Comparison of ENCODE assay signal across 26 cellular contexts in the genomic region with DNA sequence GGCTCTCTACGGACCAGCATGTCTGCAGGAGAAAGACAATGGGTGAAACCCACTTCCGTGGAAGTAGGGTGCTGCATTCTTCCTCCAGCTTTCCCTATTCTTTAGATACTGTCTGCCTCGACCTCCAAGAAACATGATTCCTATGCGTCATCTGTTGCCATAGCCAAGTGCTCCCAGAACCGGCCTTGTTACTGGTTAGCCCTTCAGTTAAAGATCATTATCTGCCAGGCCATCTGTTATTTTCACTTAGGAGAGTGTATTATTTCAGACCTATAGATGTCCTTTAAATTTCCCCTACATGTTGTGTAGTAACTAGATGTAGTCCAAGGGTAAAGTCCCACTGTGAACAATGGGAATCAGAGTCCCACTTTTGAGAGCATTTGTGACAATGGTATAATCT.
DNase-seq lines count a peak whose midpoint lies in the region; ATAC-seq and TF ChIP-seq lines count a peak whose summit lies in the region.
"Had no signal": no experiment of that assay in that cellular context is flagged by ENCODE, and none has a peak within 500 bp of the region (broad histone marks: within the 10 kb centered on the region; RNA-seq: fewer than 3 reads in every experiment).

No MANE protein-coding gene starts in this region.

- H3K27me3 Mint-ChIP-seq in endothelial cell (ENCODE audit: unreplicated experiment) = no peaks in the 10 kb centered on the region
- H3K27me3 Mint-ChIP-seq: activated CD8-positive, alpha-beta memory T cell treated with anti-CD3 and anti-CD28 coated beads, Interleukin-2, amount 10 ng/mL, durations not matched to agents 7 days and 5 days had no signal

- no peaks in the 10 kb centered on the region for H3K9me3 Mint-ChIP-seq in endothelial cell (ENCODE audit: unreplicated experiment)
- H3K9me3 Mint-ChIP-seq: activated T-cell treated with anti-CD3 and anti-CD28 coated beads, Interleukin-2, amount 50 U/mL, for 72 hours; T-helper 1 cell treated with Interleukin-12 subunit alpha and Interleukin-12 subunit beta and Interleukin-4 antibody, amounts not matched to agents 30 μg/mL and 1 μg/mL, for 36 hours had no signal

- H3K4me3 Mint-ChIP-seq in endothelial cell (ENCODE audit: unreplicated experiment) = no peak overlapping the region
- H3K4me3 Mint-ChIP-seq: activated CD8-positive, alpha-beta memory T cell treated with anti-CD3 and anti-CD28 coated beads, Interleukin-2, amount 10 ng/mL, durations not matched to agents 7 days and 5 days; activated T-cell treated with anti-CD3 and anti-CD28 coated beads, Interleukin-2, amount 50 U/mL, for 72 hours; natural killer cell; T-helper 1 cell treated with Interleukin-12 subunit alpha and Interleukin-12 subunit beta and Interleukin-4 antibody, amounts not matched to agents 30 μg/mL and 1 μg/mL, for 36 hours had no signal

- DNase-seq in DMS 273 (lab: John Stamatoyannopoulos, UW; ENCODE audit: unreplicated experiment) = peak; percentile 92
- DNase-seq in NCI-H2171 treated with DMSO at 0.1 percent for 48 hours (lab: John Stamatoyannopoulos, UW) = peak; percentile 88
- DNase-seq in endothelial cell (ENCODE audit: low spot score) = no peak
- peak; percentile 55 for DNase-seq in retina
- no peak for DNase-seq in HAP-1 (ENCODE audit: low spot score in 2 of 2)
- no peak for DNase-seq in HPDE6-E6E7 (ENCODE audit: extremely low spot score)
- DNase-seq: activated CD4-positive, alpha-beta T cell treated with anti-CD3 and anti-CD28 coated beads, Interleukin-2, amount 50 U/mL, for 4 hours; activated CD8-positive, alpha-beta memory T cell treated with anti-CD3 and anti-CD28 coated beads, Interleukin-2, amount 10 ng/mL, durations not matched to agents 7 days and 5 days; activated T-cell treated with anti-CD3 and anti-CD28 coated beads, Interleukin-2, amount 50 U/mL, for 72 hours; DMS53; hippocampal formation; IMR-90; natural killer cell; NCI-H1417 treated with DMSO at 0.1 percent for 48 hours; NCI-H2029 treated with DMSO at 0.1 percent for 48 hours; NCI-H226; NCI-H774; occipital lobe; small intestine; stimulated activated naive CD4-positive, alpha-beta T cell treated with Interleukin-2 at 50 U/mL for 16 hours; uterus had no signal

- H3K4me1 ChIP-seq in HAP-1 = no peaks in the 10 kb centered on the region
- H3K4me1 ChIP-seq: ascending aorta, gastroesophageal sphincter, SJSA1, uterus had no signal

- H3K27me3 ChIP-seq in HAP-1 (ENCODE audit: low read depth) = no peaks in the 10 kb centered on the region
- H3K27me3 ChIP-seq: ascending aorta, gastroesophageal sphincter, SJSA1, uterus had no signal

- no peaks in the 10 kb centered on the region for H3K36me3 Mint-ChIP-seq in endothelial cell (ENCODE audit: low read depth, unreplicated experiment)
- H3K36me3 Mint-ChIP-seq: activated CD8-positive, alpha-beta memory T cell treated with anti-CD3 and anti-CD28 coated beads, Interleukin-2, amount 10 ng/mL, durations not matched to agents 7 days and 5 days; natural killer cell had no signal

- TF ChIP-seq CTCF in endothelial cell (IDR thresholded peaks at IDR 0.05; ENCODE audit: unreplicated experiment) = no peak

- peaks cover 44% of the 10 kb centered on the region for H3K4me1 Mint-ChIP-seq in endothelial cell (ENCODE audit: unreplicated experiment)
- H3K4me1 Mint-ChIP-seq: natural killer cell had no signal

- in situ Hi-C loops in HAP-1 (cut with MboI; ENCODE audit: low sequenced_read_pairs) = no loop called here

- H3K9me3 ChIP-seq in HAP-1 = no peaks in the 10 kb centered on the region
- H3K9me3 ChIP-seq: ascending aorta, gastroesophageal sphincter, SJSA1, uterus had no signal

- no peaks in the 10 kb centered on the region for H3K36me3 ChIP-seq in HAP-1 (replicated peaks)
- H3K36me3 ChIP-seq: ascending aorta, gastroesophageal sphincter, SJSA1, uterus had no signal

- no peak for ATAC-seq in GM18511 (IDR thresholded peaks at IDR 0.05; ENCODE audit: unreplicated experiment)
- ATAC-seq: activated CD8-positive, alpha-beta memory T cell treated with anti-CD3 and anti-CD28 coated beads, Interleukin-2, amount 10 ng/mL, durations not matched to agents 7 days and 5 days; gastroesophageal sphincter; natural killer cell had no signal

- peak overlapping the region; percentile 7 for H3K27ac Mint-ChIP-seq in endothelial cell (ENCODE audit: unreplicated experiment)
- H3K27ac Mint-ChIP-seq: activated CD8-positive, alpha-beta memory T cell treated with anti-CD3 and anti-CD28 coated beads, Interleukin-2, amount 10 ng/mL, durations not matched to agents 7 days and 5 days; activated T-cell treated with anti-CD3 and anti-CD28 coated beads, Interleukin-2, amount 50 U/mL, for 72 hours; natural killer cell; T-helper 1 cell treated with Interleukin-12 subunit alpha and Interleukin-12 subunit beta and Interleukin-4 antibody, amounts not matched to agents 30 μg/mL and 1 μg/mL, for 36 hours had no signal

- H3K4me3 ChIP-seq in HAP-1 = no peak overlapping the region
- H3K4me3 ChIP-seq: ascending aorta, gastroesophageal sphincter, SJSA1, uterus had no signal

Comparison
In these comparisons a context has a peak if more than half of its experiments do, and no peak if none do; other contexts are left out.
1. DNase-seq: peak in DMS 273 (single experiment), NCI-H2171 treated with DMSO at 0.1 percent for 48 hours (single experiment) and retina (single experiment); none in endothelial cell (single experiment), HAP-1 (0 of 2) and HPDE6-E6E7 (single experiment).